Comparison of ENCODE assay signal across 9 cellular contexts in genomic region chr15:47194718-47195117, GRCh38.
DNase-seq lines count a peak whose midpoint lies in the region; ATAC-seq, FAIRE-seq and TF ChIP-seq lines count a peak whose summit lies in the region.
"Had no signal": no experiment of that assay in that cellular context is flagged by ENCODE, and none has a peak within 500 bp of the region (broad histone marks: within the 10 kb centered on the region; RNA-seq: fewer than 3 reads in every experiment).

No MANE protein-coding gene starts in this region.

- CTCF ChIA-PET in Caco-2 (lab: Charles Lee) = no interaction called here
- CTCF ChIA-PET in HepG2 (lab: Yijun Ruan, JAX; ENCODE audit: low intra/inter-chr PET ratio, low total read pairs) = interaction anchor here (1.8 to 3.9 kb wide), 2 partner anchors 793 to 1056 kb away, joined by 5 to 35 read pairs; no protein-coding TSS in a partner anchor

- no peaks in the 10 kb centered on the region for H3K9me3 Mint-ChIP-seq in Caco-2 (ENCODE audit: unreplicated experiment)
- H3K9me3 Mint-ChIP-seq: T-helper 1 cell treated with Interleukin-12 subunit alpha and Interleukin-12 subunit beta and Interleukin-4 antibody, amounts not matched to agents 30 μg/mL and 1 μg/mL, for 36 hours had no signal

- no peaks in the 10 kb centered on the region for H3K4me1 Mint-ChIP-seq in Caco-2 (ENCODE audit: low read depth, unreplicated experiment)

- in situ Hi-C loops in astrocyte of the cerebellum (cut with HindIII; ENCODE audit: low sequenced_read_pairs) = loop anchor here (25.0 kb wide), 1 partner anchor 1093 kb away; no protein-coding TSS in a partner anchor
- in situ Hi-C loops in HepG2 (cut with HindIII; ENCODE audit: extremely low pct_ligation_motif_present, low pct_unique_long_range_greater_than_20kb) = loop anchor here (5.0 to 25.0 kb wide), 3 partner anchors 793 to 1093 kb away; no protein-coding TSS in a partner anchor

- H4K20me1 ChIP-seq in Loucy (ENCODE audit: insufficient read depth, low read length, poor library complexity, severe bottlenecking) (no peaks in the 10 kb centered on the region), HepG2 (ENCODE audit: insufficient read depth, low read length) (no peaks in the 10 kb centered on the region)

- H3K36me3 Mint-ChIP-seq in Caco-2 (ENCODE audit: insufficient read depth, unreplicated experiment) = no peaks in the 10 kb centered on the region

- FAIRE-seq in HepG2 (lab: Jason Lieb, UNC) = no peak

- H3K27me3 Mint-ChIP-seq in Caco-2 (ENCODE audit: insufficient read depth, unreplicated experiment) = no peaks in the 10 kb centered on the region

- TF ChIP-seq RAD21 in HepG2 (CRISPR knock-in tag; IDR thresholded peaks at IDR 0.05) = no peak

- peak in 1 of 2 experiments; percentile 13 for DNase-seq in Caco-2
- peak; percentile 40 for DNase-seq in astrocyte of the cerebellum (ENCODE audit: low read depth)
- peak; percentile 5 for DNase-seq in HepG2 (ENCODE audit: low spot score)
- DNase-seq in tibial nerve (ENCODE audit: low spot score in 2 of 2) = no peak
- DNase-seq in activated CD4-positive, alpha-beta T cell treated with anti-CD3 and anti-CD28 coated beads, Interleukin-2, amount 50 U/mL, for 1 hour = no peak

- no peak overlapping the region for H3K4me3 ChIP-seq in Caco-2 (ENCODE audit: low read depth, low read length)
- no peak overlapping the region for H3K4me3 ChIP-seq in Loucy (ENCODE audit: low read length, poor library complexity, severe bottlenecking)
- H3K4me3 ChIP-seq in astrocyte of the cerebellum (ENCODE audit: low read depth, low read length) = no peak overlapping the region
- no peak overlapping the region for H3K4me3 ChIP-seq in HepG2 (replicated peaks in 1 of 3; ENCODE audit: insufficient read depth in 1 of 3, low read depth in 2 of 3, low read length in 3 of 3)
- H3K4me3 ChIP-seq in tibial nerve = no peak overlapping the region

- no peaks in the 10 kb centered on the region for H3K79me2 ChIP-seq in Loucy (ENCODE audit: insufficient read depth, low read length)
- no peaks in the 10 kb centered on the region for H3K79me2 ChIP-seq in HepG2 (ENCODE audit: insufficient read depth, low read length)

- H3K4me1 ChIP-seq in Caco-2 (0 out of 2 replicates have a peak, but pooled peaks cover 2% of the 10 kb centered on the region), Loucy (ENCODE audit: insufficient read depth, low read length, poor library complexity, severe bottlenecking) (no peaks in the 10 kb centered on the region), HepG2 (ENCODE audit: insufficient read depth, low read length) (no peaks in the 10 kb centered on the region), tibial nerve (peaks cover 0 to 14% (median 0%) of the 10 kb centered on the region in 4 donors)

- no peaks in the 10 kb centered on the region for H3K9me2 ChIP-seq in Loucy (replicated peaks; ENCODE audit: low read depth, low read length)

- TF ChIP-seq EP300 in HepG2 (IDR thresholded peaks at IDR 0.05; ENCODE audit: low read depth in 2 of 2, low read length in 2 of 2) (no peak), HepG2 (CRISPR knock-in tag; IDR thresholded peaks at IDR 0.05; ENCODE audit: borderline replicate concordance) (no peak), tibial nerve (IDR thresholded peaks at IDR 0.05) (no peak)

- no peaks in the 10 kb centered on the region for H3K9me3 ChIP-seq in Caco-2
- H3K9me3 ChIP-seq in Loucy (ENCODE audit: insufficient read depth, low read depth, low read length) = no peaks in the 10 kb centered on the region
- H3K9me3 ChIP-seq in HepG2 (ENCODE audit: low read length) = no peaks in the 10 kb centered on the region
- H3K9me3 ChIP-seq in tibial nerve = no peaks in the 10 kb centered on the region

- H3K9ac ChIP-seq in Loucy (ENCODE audit: low read depth, low read length, poor library complexity, severe bottlenecking) (no peak overlapping the region), HepG2 (ENCODE audit: insufficient read depth, low read depth, low read length) (no peak overlapping the region)

- ATAC-seq in HepG2 = peak; percentile 54; the same call in 2 of the 3 replicates
- ATAC-seq in HG03196 (IDR thresholded peaks at IDR 0.05; ENCODE audit: unreplicated experiment) = no peak
- ATAC-seq in GM18907 (IDR thresholded peaks at IDR 0.05; ENCODE audit: unreplicated experiment) = no peak

- no peaks in the 10 kb centered on the region for H3K27me3 ChIP-seq in Caco-2 (replicated peaks; ENCODE audit: control insufficient read depth, insufficient read depth, low read length)
- no peaks in the 10 kb centered on the region for H3K27me3 ChIP-seq in Loucy (ENCODE audit: insufficient read depth, low read length, poor library complexity, severe bottlenecking)
- no peaks in the 10 kb centered on the region; a peak in 1 of 5 replicates for H3K27me3 ChIP-seq in HepG2 (ENCODE audit: control insufficient read depth in 1 of 2, insufficient read depth in 2 of 2, low read length in 2 of 2)
- H3K27me3 ChIP-seq in tibial nerve = no peaks in the 10 kb centered on the region

- H3K27ac ChIP-seq in HepG2 (ENCODE audit: extremely low read length, insufficient read depth, low read length) (no peak overlapping the region), tibial nerve (no peak overlapping the region)

- WGBS in HepG2 (ENCODE audit: low lambda C conversion rate) = 4% methylated on average over 2 of the region's 2 CpGs
- 36 to 44% methylated on average over 2 of the region's 2 CpGs for whole genome bisulfite sequencing in tibial nerve, 2 donors

- intact Hi-C loops in Caco-2 (cut with micrococcal nuclease; ENCODE audit: unreplicated experiment) = loop anchor here (5.0 to 10.0 kb wide), 4 partner anchors 180 to 520 kb away; partner anchors contain the start of gene SEMA6D
- intact Hi-C loops in HepG2 (cut with micrococcal nuclease; ENCODE audit: unreplicated experiment) = loop anchor here (10.0 kb wide), 1 partner anchor 490 kb away; no protein-coding TSS in a partner anchor

- H2AFZ ChIP-seq in Loucy (ENCODE audit: low read length) (no peak overlapping the region), HepG2 (ENCODE audit: low read length) (no peak overlapping the region)

- TF ChIP-seq POLR2A in HepG2 (IDR thresholded peaks at IDR 0.05; ENCODE audit: insufficient read depth in 1 of 2, low read depth in 2 of 2, low read length in 2 of 2) (no peak), tibial nerve (IDR thresholded peaks at IDR 0.05) (no peak)

- POLR2A ChIA-PET in Caco-2 (lab: Charles Lee) (no interaction called here), HepG2 (lab: Yijun Ruan, JAX) (no interaction called here)

- no peak overlapping the region for H3K27ac Mint-ChIP-seq in Caco-2 (ENCODE audit: unreplicated experiment)
- H3K27ac Mint-ChIP-seq: T-helper 1 cell treated with Interleukin-12 subunit alpha and Interleukin-12 subunit beta and Interleukin-4 antibody, amounts not matched to agents 30 μg/mL and 1 μg/mL, for 36 hours had no signal

- no peak overlapping the region for H3K4me3 Mint-ChIP-seq in Caco-2 (ENCODE audit: unreplicated experiment)
- H3K4me3 Mint-ChIP-seq: T-helper 1 cell treated with Interleukin-12 subunit alpha and Interleukin-12 subunit beta and Interleukin-4 antibody, amounts not matched to agents 30 μg/mL and 1 μg/mL, for 36 hours had no signal

- H3K36me3 ChIP-seq in Caco-2 (ENCODE audit: control insufficient read depth, insufficient read depth, low read length) (no peaks in the 10 kb centered on the region), Loucy (ENCODE audit: insufficient read depth, low read length) (no peaks in the 10 kb centered on the region), HepG2 (replicated peaks in 1 of 2; ENCODE audit: control insufficient read depth in 1 of 2, insufficient read depth in 2 of 2, low read length in 2 of 2) (no peaks in the 10 kb centered on the region), tibial nerve (no peaks in the 10 kb centered on the region)

- no peak overlapping the region for H3K4me2 ChIP-seq in Loucy (ENCODE audit: low read depth, low read length, poor library complexity, severe bottlenecking)
- no peak overlapping the region for H3K4me2 ChIP-seq in HepG2 (ENCODE audit: low read depth, low read length)

- TF ChIP-seq CTCF in Caco-2 (IDR thresholded peaks at IDR 0.05; ENCODE audit: insufficient read depth in 1 of 2, low read depth in 1 of 2, low read length in 1 of 2, severe bottlenecking in 1 of 2, unreplicated experiment in 1 of 2) = peak; percentile 18 to 24
- peak; percentile 62 for TF ChIP-seq CTCF in Loucy (conservative IDR thresholded peaks at IDR 0.05; ENCODE audit: low read length)
- TF ChIP-seq CTCF in astrocyte of the cerebellum (IDR thresholded peaks at IDR 0.05; ENCODE audit: low read depth, low read length, missing control alignments) = peak; percentile 34
- peak; percentile 18; the same call in 1 of the 2 replicates for TF ChIP-seq CTCF in HepG2 (CRISPR knock-in tag; IDR thresholded peaks at IDR 0.05)
- TF ChIP-seq CTCF in tibial nerve (IDR thresholded peaks at IDR 0.05) = peak in 1 of 5 experiments; percentile 36

- no TSS peak for BruUV-seq in Caco-2 (replicated peaks; lab: Mats Ljungman, UMichigan)
- BruUV-seq in HepG2 (replicated peaks; lab: Mats Ljungman, UMichigan) = no TSS peak

- H3F3A ChIP-seq in Loucy (ENCODE audit: low read depth) = no peaks in the 10 kb centered on the region

TF ChIP-seq in HepG2, 621 proteins besides CTCF, POLR2A, EP300 and RAD21:
- TF ChIP-seq STAG1 (CRISPR knock-in tag; IDR thresholded peaks at IDR 0.05) (peak; percentile 54), MAFK (conservative IDR thresholded peaks at IDR 0.05 in 1 of 2, IDR thresholded peaks at IDR 0.05 in 1 of 2; ENCODE audit: low read length in 2 of 2) (no peak)

Comparison
In these comparisons a context has a peak if more than half of its experiments do, and no peak if none do; other contexts are left out.
1. DNase-seq: peak in astrocyte of the cerebellum (single experiment) and HepG2 (single experiment); none in tibial nerve (0 of 2) and activated CD4-positive, alpha-beta T cell treated with anti-CD3 and anti-CD28 coated beads, Interleukin-2, amount 50 U/mL, for 1 hour (single experiment).